Comparison of ENCODE assay signal across 8 cellular contexts in the genomic region with DNA sequence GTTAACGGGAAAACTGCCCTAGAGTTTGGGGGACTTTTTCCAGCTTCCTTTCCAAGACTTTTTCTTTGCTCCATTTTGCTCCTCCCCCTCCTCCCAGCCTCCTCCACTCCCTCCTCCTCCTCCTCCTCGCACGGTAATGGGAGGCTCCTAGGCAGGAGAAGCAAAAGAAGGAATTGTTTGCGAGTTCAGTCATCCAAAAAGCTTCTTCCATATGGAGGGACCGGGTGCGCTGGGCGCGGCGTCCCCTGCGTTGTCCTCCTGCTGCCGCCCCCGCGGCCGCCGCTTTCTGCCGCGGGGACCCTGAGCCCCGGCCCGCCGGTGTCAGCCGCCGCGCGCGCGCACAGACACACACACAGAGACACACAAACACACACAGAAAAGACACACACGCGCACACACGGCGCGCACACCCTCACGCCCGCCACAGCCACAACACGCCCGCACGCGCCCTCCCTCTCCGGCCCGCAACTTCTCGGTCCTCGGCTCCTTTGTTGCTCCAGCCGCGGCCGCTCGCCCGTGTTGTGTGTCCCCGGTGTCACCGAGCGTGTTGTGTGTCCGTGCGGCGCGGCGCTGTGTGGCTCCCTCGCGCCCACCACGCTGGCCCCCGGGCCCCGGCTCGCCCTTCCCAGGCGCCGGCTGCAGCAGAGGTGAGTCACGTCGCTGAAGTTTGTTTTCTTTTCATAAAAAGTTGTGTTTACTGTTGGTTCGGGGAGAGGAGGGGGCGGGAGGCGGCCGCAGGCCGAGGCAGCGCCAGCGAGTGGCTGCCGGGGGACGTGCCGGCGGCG. TPM values are rescaled to one million over a fixed set of nuclear protein-coding genes. Genes with fewer than 3 reads are reported as not detected.
DNase-seq lines count a peak whose midpoint lies in the region; ATAC-seq and TF ChIP-seq lines count a peak whose summit lies in the region.

A gene with protein sequence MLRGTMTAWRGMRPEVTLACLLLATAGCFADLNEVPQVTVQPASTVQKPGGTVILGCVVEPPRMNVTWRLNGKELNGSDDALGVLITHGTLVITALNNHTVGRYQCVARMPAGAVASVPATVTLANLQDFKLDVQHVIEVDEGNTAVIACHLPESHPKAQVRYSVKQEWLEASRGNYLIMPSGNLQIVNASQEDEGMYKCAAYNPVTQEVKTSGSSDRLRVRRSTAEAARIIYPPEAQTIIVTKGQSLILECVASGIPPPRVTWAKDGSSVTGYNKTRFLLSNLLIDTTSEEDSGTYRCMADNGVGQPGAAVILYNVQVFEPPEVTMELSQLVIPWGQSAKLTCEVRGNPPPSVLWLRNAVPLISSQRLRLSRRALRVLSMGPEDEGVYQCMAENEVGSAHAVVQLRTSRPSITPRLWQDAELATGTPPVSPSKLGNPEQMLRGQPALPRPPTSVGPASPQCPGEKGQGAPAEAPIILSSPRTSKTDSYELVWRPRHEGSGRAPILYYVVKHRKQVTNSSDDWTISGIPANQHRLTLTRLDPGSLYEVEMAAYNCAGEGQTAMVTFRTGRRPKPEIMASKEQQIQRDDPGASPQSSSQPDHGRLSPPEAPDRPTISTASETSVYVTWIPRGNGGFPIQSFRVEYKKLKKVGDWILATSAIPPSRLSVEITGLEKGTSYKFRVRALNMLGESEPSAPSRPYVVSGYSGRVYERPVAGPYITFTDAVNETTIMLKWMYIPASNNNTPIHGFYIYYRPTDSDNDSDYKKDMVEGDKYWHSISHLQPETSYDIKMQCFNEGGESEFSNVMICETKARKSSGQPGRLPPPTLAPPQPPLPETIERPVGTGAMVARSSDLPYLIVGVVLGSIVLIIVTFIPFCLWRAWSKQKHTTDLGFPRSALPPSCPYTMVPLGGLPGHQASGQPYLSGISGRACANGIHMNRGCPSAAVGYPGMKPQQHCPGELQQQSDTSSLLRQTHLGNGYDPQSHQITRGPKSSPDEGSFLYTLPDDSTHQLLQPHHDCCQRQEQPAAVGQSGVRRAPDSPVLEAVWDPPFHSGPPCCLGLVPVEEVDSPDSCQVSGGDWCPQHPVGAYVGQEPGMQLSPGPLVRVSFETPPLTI (plus strand): TSS at position 188 of the 785 bp plus-strand sequence. CDS start 38,246 bp downstream, outside the sequence.

- H3K4me3 ChIP-seq in Jurkat, Clone E6-1 (ENCODE audit: low read length), result peak within 1 kb of the TSS; percentile 15
- peak within 1 kb of the TSS; percentile 71 for H3K4me3 ChIP-seq in astrocyte of the cerebellum (ENCODE audit: low read depth, low read length)

- TF ChIP-seq CTCF in astrocyte of the cerebellum (IDR thresholded peaks at IDR 0.05; ENCODE audit: low read depth, low read length, missing control alignments), result no peak

- ATAC-seq in HG02970 (IDR thresholded peaks at IDR 0.05; ENCODE audit: low FRiP score, unreplicated experiment) (no peak), HG02678 (IDR thresholded peaks at IDR 0.05; ENCODE audit: unreplicated experiment) (no peak)

- DNase-seq in GM03348 (ENCODE audit: low spot score) (peak; percentile 84), astrocyte of the cerebellum (ENCODE audit: low read depth) (peak; percentile 50), hepatic stellate cell (ENCODE audit: low spot score) (peak; percentile 42), putamen (ENCODE audit: low spot score) (peak; percentile 37)
- no peak for DNase-seq in Jurkat, Clone E6-1 (ENCODE audit: low read depth, low spot score)
- no peak for DNase-seq in central memory CD4-positive, alpha-beta T cell

- in situ Hi-C loops in astrocyte of the cerebellum (cut with HindIII; ENCODE audit: low sequenced_read_pairs), result no loop called here

RNA-seq across cellular contexts. Expression of the gene that starts here (rescaled TPM):
- polyA plus RNA-seq in Jurkat, Clone E6-1 (2012; ENCODE audit: insufficient read depth, insufficient read length), result not detected

Comparison
In these comparisons a context has a peak if more than half of its experiments do, and no peak if none do; other contexts are left out.
1. DNase-seq: peak in GM03348 (single experiment), astrocyte of the cerebellum (single experiment), hepatic stellate cell (single experiment) and putamen (single experiment); none in Jurkat, Clone E6-1 (single experiment) and central memory CD4-positive, alpha-beta T cell (single experiment).